ENCODE assay signal across 33 cellular contexts in genomic region chr9:82890401-82890800, GRCh38.
"Had no signal": no experiment of that assay in that cellular context is flagged by ENCODE, and none has a peak within 500 bp of the region (broad histone marks: within the 10 kb centered on the region; RNA-seq: fewer than 3 reads in every experiment).

No MANE protein-coding gene starts in this region.

- H3K4me1 Mint-ChIP-seq: activated CD4-positive, alpha-beta T cell treated with anti-CD3 and anti-CD28 coated beads for 36 hours; activated naive CD4-positive, alpha-beta T cell treated with anti-CD3 and anti-CD28 coated beads, Interleukin-2, amount 10 ng/mL, durations not matched to agents 7 days and 5 days; activated naive CD8-positive, alpha-beta T cell treated with anti-CD3 and anti-CD28 coated beads, Interleukin-2, amount 50 U/mL, for 24 hours had no signal

- ATAC-seq: activated CD4-positive, alpha-beta T cell treated with anti-CD3 and anti-CD28 coated beads for 36 hours; activated CD4-positive, CD25-positive, alpha-beta regulatory T cell treated with anti-CD3 and anti-CD28 coated beads, Interleukin-2, amount 50 U/mL, for 24 hours; activated naive CD8-positive, alpha-beta T cell treated with anti-CD3 and anti-CD28 coated beads, Interleukin-2, amount 50 U/mL, for 24 hours; activated T-cell treated with anti-CD3 and anti-CD28 coated beads, Interleukin-2, amount 50 U/mL, for 4 hours; PC-3 had no signal

- H3K27ac Mint-ChIP-seq: activated CD4-positive, alpha-beta memory T cell treated with anti-CD3 and anti-CD28 coated beads for 36 hours; activated CD4-positive, alpha-beta T cell treated with anti-CD3 and anti-CD28 coated beads for 36 hours; activated naive CD4-positive, alpha-beta T cell treated with anti-CD3 and anti-CD28 coated beads, Interleukin-2, amount 10 ng/mL, durations not matched to agents 7 days and 5 days; activated naive CD8-positive, alpha-beta T cell; activated naive CD8-positive, alpha-beta T cell treated with anti-CD3 and anti-CD28 coated beads, Interleukin-2, amount 50 U/mL, for 24 hours; activated T-helper 1 cell treated with anti-CD3 and anti-CD28 coated beads, Interleukin-12 subunit alpha, Interleukin-12 subunit beta, Interleukin-2, Interleukin-4 antibody, amounts not matched to agents 30 ng/mL and 10 ng/mL and 1 ng/mL, durations not matched to agents 14 hours and 24 hours and 36 hours; brain; T-helper 1 cell treated with Interleukin-12 subunit alpha and Interleukin-12 subunit beta and Interleukin-4 antibody, amounts not matched to agents 30 μg/mL and 1 μg/mL, for 36 hours; T-helper 2 cell treated with Interferon-gamma antibody and Interleukin-4, amounts not matched to agents 5 μg/mL and 100 μg/mL, for 36 hours had no signal

- H3K36me3 ChIP-seq: Peyer's patch, SJSA1 had no signal

- H3K4me3 ChIP-seq: Peyer's patch, SJSA1 had no signal

- H3K4me3 Mint-ChIP-seq: activated CD4-positive, alpha-beta memory T cell treated with anti-CD3 and anti-CD28 coated beads for 36 hours; activated CD4-positive, alpha-beta T cell treated with anti-CD3 and anti-CD28 coated beads for 36 hours; activated naive CD4-positive, alpha-beta T cell treated with anti-CD3 and anti-CD28 coated beads, Interleukin-2, amount 10 ng/mL, durations not matched to agents 7 days and 5 days; activated naive CD8-positive, alpha-beta T cell; activated naive CD8-positive, alpha-beta T cell treated with anti-CD3 and anti-CD28 coated beads, Interleukin-2, amount 50 U/mL, for 24 hours; activated T-cell treated with anti-CD3 and anti-CD28 coated beads, Interleukin-2, amount 50 U/mL, for 4 hours; activated T-helper 1 cell treated with anti-CD3 and anti-CD28 coated beads, Interleukin-12 subunit alpha, Interleukin-12 subunit beta, Interleukin-2, Interleukin-4 antibody, amounts not matched to agents 30 ng/mL and 10 ng/mL and 1 ng/mL, durations not matched to agents 14 hours and 24 hours and 36 hours; brain; T-helper 1 cell treated with Interleukin-12 subunit alpha and Interleukin-12 subunit beta and Interleukin-4 antibody, amounts not matched to agents 30 μg/mL and 1 μg/mL, for 36 hours; T-helper 2 cell treated with Interferon-gamma antibody and Interleukin-4, amounts not matched to agents 5 μg/mL and 100 μg/mL, for 36 hours had no signal

- H3K9ac ChIP-seq: SK-N-SH had no signal

- H3K27me3 Mint-ChIP-seq: activated CD4-positive, alpha-beta memory T cell treated with anti-CD3 and anti-CD28 coated beads for 36 hours; activated CD4-positive, alpha-beta T cell treated with anti-CD3 and anti-CD28 coated beads for 36 hours; activated naive CD4-positive, alpha-beta T cell treated with anti-CD3 and anti-CD28 coated beads, Interleukin-2, amount 10 ng/mL, durations not matched to agents 7 days and 5 days; activated naive CD8-positive, alpha-beta T cell; activated naive CD8-positive, alpha-beta T cell treated with anti-CD3 and anti-CD28 coated beads, Interleukin-2, amount 50 U/mL, for 24 hours; brain had no signal

- DNase-seq: activated CD4-positive, alpha-beta memory T cell treated with anti-CD3 and anti-CD28 coated beads for 36 hours; activated CD4-positive, alpha-beta T cell treated with anti-CD3 and anti-CD28 coated beads for 36 hours; activated CD4-positive, alpha-beta T cell treated with anti-CD3 and anti-CD28 coated beads, Interleukin-2, amount 50 U/mL, for 1 hour; activated CD8-positive, alpha-beta memory T cell treated with anti-CD3 and anti-CD28 coated beads, Interleukin-2, amount 50 U/mL, for 4 hours; activated gamma-delta T cell treated with Interleukin-2 at 50 U/mL for 16 hours; activated naive CD4-positive, alpha-beta T cell treated with anti-CD3 and anti-CD28 coated beads, Interleukin-2, amount 10 ng/mL, durations not matched to agents 7 days and 5 days; activated naive CD8-positive, alpha-beta T cell treated with anti-CD3 and anti-CD28 coated beads, Interleukin-2, amount 50 U/mL, for 24 hours; activated T-cell treated with anti-CD3 and anti-CD28 coated beads for 4 hours; activated T-cell treated with anti-CD3 and anti-CD28 coated beads, Interleukin-2, amount 50 U/mL, for 4 hours; anterior cingulate cortex; caudate nucleus; cerebellar nuclear complex; KG1; MM.1S; NCI-H1092 treated with DMSO at 0.1 percent for 48 hours; NCI-H1417 treated with DMSO at 0.1 percent for 48 hours; NCI-H187 treated with DMSO at 0.1 percent for 48 hours; NCI-H2081; NCI-H2171 treated with DMSO at 0.1 percent for 48 hours; NCI-H345; NCI-H524 treated with DMSO at 0.1 percent for 48 hours; PC-3; Peyer's patch; RPMI8226; SHP77 treated with DMSO at 0.1 percent for 48 hours; SK-N-SH had no signal

- H3K4me1 ChIP-seq: Peyer's patch had no signal

- H3K27me3 ChIP-seq: Peyer's patch, SJSA1 had no signal

- H3K9me3 ChIP-seq: Peyer's patch, SJSA1, SK-N-SH had no signal

- H3K4me2 ChIP-seq: SK-N-SH had no signal

- H3K27ac ChIP-seq: Peyer's patch, SJSA1 had no signal

- H3K36me3 Mint-ChIP-seq: activated CD4-positive, alpha-beta memory T cell treated with anti-CD3 and anti-CD28 coated beads for 36 hours; activated naive CD4-positive, alpha-beta T cell treated with anti-CD3 and anti-CD28 coated beads, Interleukin-2, amount 10 ng/mL, durations not matched to agents 7 days and 5 days; activated naive CD8-positive, alpha-beta T cell; brain had no signal

- H3K9me3 Mint-ChIP-seq: activated CD4-positive, alpha-beta memory T cell treated with anti-CD3 and anti-CD28 coated beads for 36 hours; activated naive CD8-positive, alpha-beta T cell treated with anti-CD3 and anti-CD28 coated beads, Interleukin-2, amount 50 U/mL, for 24 hours; activated T-cell treated with anti-CD3 and anti-CD28 coated beads, Interleukin-2, amount 50 U/mL, for 4 hours; activated T-helper 1 cell treated with anti-CD3 and anti-CD28 coated beads, Interleukin-12 subunit alpha, Interleukin-12 subunit beta, Interleukin-2, Interleukin-4 antibody, amounts not matched to agents 30 ng/mL and 10 ng/mL and 1 ng/mL, durations not matched to agents 14 hours and 24 hours and 36 hours; T-helper 1 cell treated with Interleukin-12 subunit alpha and Interleukin-12 subunit beta and Interleukin-4 antibody, amounts not matched to agents 30 μg/mL and 1 μg/mL, for 36 hours; T-helper 2 cell treated with Interferon-gamma antibody and Interleukin-4, amounts not matched to agents 5 μg/mL and 100 μg/mL, for 36 hours had no signal
